ENCODE assay signal across 9 cellular contexts in genomic region chr6:55276745-55277627, GRCh38. TPM values are rescaled to one million over a fixed set of nuclear protein-coding genes. Genes with fewer than 3 reads are reported as not detected.
DNase-seq lines count a peak whose midpoint lies in the region; ATAC-seq and TF ChIP-seq lines count a peak whose summit lies in the region.
"Had no signal": no experiment of that assay in that cellular context is flagged by ENCODE, and none has a peak within 500 bp of the region (broad histone marks: within the 10 kb centered on the region; RNA-seq: fewer than 3 reads in every experiment).

No MANE protein-coding gene starts in this region.

- H3K27ac ChIP-seq in osteoblast (ENCODE audit: low read depth, low read length): no peak overlapping the region

- TF ChIP-seq CTCF in fibroblast of mammary gland (conservative IDR thresholded peaks at IDR 0.05; ENCODE audit: control insufficient read depth, insufficient read depth, low read depth, low read length) (peak; percentile 71), osteoblast (IDR thresholded peaks at IDR 0.05; ENCODE audit: extremely low read depth, low read depth, low read length) (peak; percentile 66)

- peak overlapping the region; percentile 74 for H3K4me2 ChIP-seq in osteoblast (ENCODE audit: insufficient read depth, low read length)

- no peaks in the 10 kb centered on the region for H3K27me3 ChIP-seq in osteoblast (ENCODE audit: insufficient read depth, low read length)

- peaks cover 5% of the 10 kb centered on the region for H3K4me1 ChIP-seq in osteoblast (ENCODE audit: insufficient read depth, low read length)

- DNase-seq in DMS53 (lab: John Stamatoyannopoulos, UW): peak; percentile 84
- DNase-seq in NAMALWA (ENCODE audit: low spot score): peak; percentile 63
- peak; percentile 52 for DNase-seq in SK-N-DZ (ENCODE audit: low spot score)
- peak; percentile 74 for DNase-seq in fibroblast of mammary gland (ENCODE audit: low read depth)
- no peak for DNase-seq in osteoblast (ENCODE audit: insufficient read length, low spot score, missing footprints)
- no peak for DNase-seq in activated naive CD4-positive, alpha-beta T cell (lab: John Stamatoyannopoulos, UW)

- no peaks in the 10 kb centered on the region for H3K36me3 ChIP-seq in osteoblast (ENCODE audit: insufficient read depth, low read length)

- H3K4me3 ChIP-seq in fibroblast of mammary gland (ENCODE audit: control insufficient read depth, low read depth, low read length) (no peak overlapping the region), osteoblast (ENCODE audit: insufficient read depth, low read length) (peak overlapping the region; percentile 56)

- H4K20me1 ChIP-seq in osteoblast (ENCODE audit: insufficient read depth, low read length): no peaks in the 10 kb centered on the region

- H3K79me2 ChIP-seq in osteoblast (ENCODE audit: insufficient read depth, low read length): no peaks in the 10 kb centered on the region

- H2AFZ ChIP-seq in osteoblast (ENCODE audit: low read length): peak overlapping the region; percentile 83

- no peaks in the 10 kb centered on the region for H3K9me3 ChIP-seq in osteoblast (ENCODE audit: low read depth, low read length)

- ATAC-seq in GM21619 (IDR thresholded peaks at IDR 0.05; ENCODE audit: unreplicated experiment) (peak; percentile 64), HG03571 (IDR thresholded peaks at IDR 0.05; ENCODE audit: unreplicated experiment) (no peak)

RNA-seq across cellular contexts. Expression of gene GFRAL, which starts 50.3 kb away (rescaled TPM):
- polyA plus RNA-seq in SK-N-DZ (2014; cell fraction: cytosol; rRNA removed): not detected in 2 replicates
- polyA plus RNA-seq in SK-N-DZ (2014; cell fraction: nucleus; rRNA removed): not detected in 2 replicates
- not detected in 2 replicates for total RNA-seq in osteoblast
- total RNA-seq: T-helper 2 cell treated with Interferon-gamma antibody and Interleukin-4, amounts not matched to agents 100 ng/mL and 5 ng/mL, for 36 hours had no signal

Comparison
In these comparisons a context has a peak if more than half of its experiments do, and no peak if none do; other contexts are left out.
1. DNase-seq: peak in DMS53 (single experiment), NAMALWA (single experiment), SK-N-DZ (single experiment) and fibroblast of mammary gland (single experiment); none in osteoblast (single experiment) and activated naive CD4-positive, alpha-beta T cell (0 of 4).